In the genomic region with DNA sequence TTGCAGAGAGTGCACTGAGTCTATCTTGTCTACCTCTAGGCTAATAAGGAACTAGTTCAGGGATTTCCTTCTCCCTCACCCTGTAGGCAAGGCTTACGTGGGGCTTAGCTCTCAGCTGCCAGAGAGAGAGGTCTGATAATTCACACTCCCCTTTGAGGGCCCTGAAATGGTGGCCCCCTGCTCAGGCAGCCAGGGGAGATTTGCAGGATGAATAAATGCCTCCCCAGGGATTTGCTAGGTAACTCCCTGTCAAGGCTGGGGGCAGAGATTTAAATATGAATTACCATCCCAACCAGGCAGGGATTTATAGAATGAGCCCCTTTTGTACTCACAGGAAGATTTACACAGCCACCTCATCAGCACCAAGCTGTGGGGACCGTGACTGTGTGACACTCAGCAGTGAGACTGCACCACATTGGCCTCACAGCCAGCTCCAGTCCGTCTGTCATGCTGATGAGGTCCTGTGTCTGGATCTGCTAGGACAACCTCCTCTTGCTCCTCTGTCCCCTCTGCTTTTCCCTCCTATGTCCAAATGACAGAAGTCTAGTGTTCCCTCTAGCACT, we compare ENCODE assay signal across 18 cellular contexts.
A peak's percentile ranks its signal among the peaks of the same experiment; 100 is the strongest.
DNase-seq lines count a peak whose midpoint lies in the region; FAIRE-seq and TF ChIP-seq lines count a peak whose summit lies in the region.
"Had no signal": no experiment of that assay in that cellular context is flagged by ENCODE, and none has a peak within 500 bp of the region (broad histone marks: within the 10 kb centered on the region; RNA-seq: fewer than 3 reads in every experiment).

No MANE protein-coding gene starts in this region.

- H3K4me1 ChIP-seq in ectodermal cell (ENCODE audit: control insufficient read depth, insufficient read depth, low read length) = peaks cover 24% of the 10 kb centered on the region
- peaks cover 24% of the 10 kb centered on the region for H3K4me1 ChIP-seq in neural progenitor cell
- H3K4me1 ChIP-seq in sigmoid colon = peaks cover 0 to 9% (median 6%) of the 10 kb centered on the region in 4 donors
- H3K4me1 ChIP-seq: BE2C had no signal

- H3K9me3 ChIP-seq in ectodermal cell (ENCODE audit: control insufficient read depth, low read length) = no peaks in the 10 kb centered on the region
- H3K9me3 ChIP-seq in neural progenitor cell (ENCODE audit: low read depth) = no peaks in the 10 kb centered on the region
- H3K9me3 ChIP-seq in sigmoid colon = no peaks in the 10 kb centered on the region
- H3K9me3 ChIP-seq: BE2C had no signal

- H3K36me3 Mint-ChIP-seq in neural progenitor cell = peaks cover 2% of the 10 kb centered on the region

- H3K27me3 Mint-ChIP-seq in neural progenitor cell (ENCODE audit: insufficient read depth, low read depth) = peaks cover 18% of the 10 kb centered on the region

- no peaks in the 10 kb centered on the region for H4K20me1 ChIP-seq in neural progenitor cell (ENCODE audit: low read depth)

- no peak for FAIRE-seq in D721Med (lab: Jason Lieb, UNC)
- FAIRE-seq: A204.1, GM12891 had no signal

- WGBS in ectodermal cell, 2 experiments = 25 to 27% methylated on average over 3 of the region's 3 CpGs
- WGBS in sigmoid colon, 2 donors = 65 to 74% methylated on average over 3 of the region's 3 CpGs

- peaks cover 55% of the 10 kb centered on the region for H3K4me1 Mint-ChIP-seq in neural progenitor cell

- H3K4me2 ChIP-seq in neural progenitor cell = peak overlapping the region; percentile 1

- no peak overlapping the region for H3K9ac ChIP-seq in neural progenitor cell

- H3K4me3 ChIP-seq in ectodermal cell (ENCODE audit: insufficient read depth, low read depth, low read length) = no peak overlapping the region
- H3K4me3 ChIP-seq in neural progenitor cell = no peak overlapping the region
- H3K4me3 ChIP-seq in sigmoid colon = no peak overlapping the region

- no peak overlapping the region for H3K4me3 Mint-ChIP-seq in neural progenitor cell

- H3K9me3 Mint-ChIP-seq in neural progenitor cell = peaks cover 7% of the 10 kb centered on the region

- intact Hi-C loops in sigmoid colon (cut with DNase I) = no loop called here

- H2AFZ ChIP-seq in neural progenitor cell (replicated peaks) = no peak overlapping the region

- no peak for TF ChIP-seq POLR2A in sigmoid colon (IDR thresholded peaks at IDR 0.05)

- no peaks in the 10 kb centered on the region for H3K36me3 ChIP-seq in ectodermal cell (ENCODE audit: control insufficient read depth, insufficient read depth, low read length)
- no peaks in the 10 kb centered on the region for H3K36me3 ChIP-seq in neural progenitor cell
- H3K36me3 ChIP-seq in sigmoid colon = no peaks in the 10 kb centered on the region
- H3K36me3 ChIP-seq: BE2C had no signal

- DNase-seq in D721Med (ENCODE audit: insufficient read length, low spot score) (peak; percentile 24), NCI-H82 (lab: John Stamatoyannopoulos, UW) (peak; percentile 97), neural progenitor cell (ENCODE audit: low spot score) (no peak), GOT3 (lab: John Stamatoyannopoulos, UW) (no peak), sigmoid colon (no peak), COLO668 (lab: John Stamatoyannopoulos, UW; ENCODE audit: unreplicated experiment) (no peak)
- DNase-seq: BE2C; DMS 273 treated with DMSO at 0.1 percent for 48 hours; DMS79 treated with DMSO at 0.1 percent for 48 hours; Kasumi-1; NCI-H1694; NCI-H2081; NCI-H69; NK-92 treated with Interleukin-12 subunit alpha and Interleukin-12 subunit beta, amount 100 ng/mL, for 24 hours; SIG-M5 had no signal

- no peaks in the 10 kb centered on the region for H3F3A ChIP-seq in neural progenitor cell (ENCODE audit: low read depth)

- H3K27me3 ChIP-seq in ectodermal cell (ENCODE audit: control insufficient read depth, insufficient read depth, low read length, poor library complexity, severe bottlenecking) (no peaks in the 10 kb centered on the region), neural progenitor cell (no peaks in the 10 kb centered on the region), sigmoid colon (no peaks in the 10 kb centered on the region)

- peak overlapping the region; percentile 86 for H3K27ac Mint-ChIP-seq in neural progenitor cell

- H3K27ac ChIP-seq in ectodermal cell (ENCODE audit: insufficient read depth, low read depth, low read length, poor library complexity, severe bottlenecking) = peak overlapping the region; percentile 16
- no peak overlapping the region for H3K27ac ChIP-seq in neural progenitor cell
- no peak overlapping the region for H3K27ac ChIP-seq in sigmoid colon

- TF ChIP-seq EP300 in sigmoid colon (IDR thresholded peaks at IDR 0.05) = no peak

- TF ChIP-seq CTCF in D721Med (IDR thresholded peaks at IDR 0.05; ENCODE audit: insufficient read depth, missing control alignments) = no peak
- no peak for TF ChIP-seq CTCF in neural progenitor cell (IDR thresholded peaks at IDR 0.05)
- TF ChIP-seq CTCF in sigmoid colon (IDR thresholded peaks at IDR 0.05) = no peak

- no peaks in the 10 kb centered on the region for H3K79me2 ChIP-seq in neural progenitor cell (ENCODE audit: low read depth)

Comparison
In these comparisons a context has a peak if more than half of its experiments do, and no peak if none do; other contexts are left out.
1. DNase-seq: peak in D721Med (single experiment) and NCI-H82 (single experiment); none in neural progenitor cell (single experiment), GOT3 (single experiment), sigmoid colon (single experiment) and COLO668 (single experiment).